ENCODE assay signal across 19 cellular contexts in the genomic region with DNA sequence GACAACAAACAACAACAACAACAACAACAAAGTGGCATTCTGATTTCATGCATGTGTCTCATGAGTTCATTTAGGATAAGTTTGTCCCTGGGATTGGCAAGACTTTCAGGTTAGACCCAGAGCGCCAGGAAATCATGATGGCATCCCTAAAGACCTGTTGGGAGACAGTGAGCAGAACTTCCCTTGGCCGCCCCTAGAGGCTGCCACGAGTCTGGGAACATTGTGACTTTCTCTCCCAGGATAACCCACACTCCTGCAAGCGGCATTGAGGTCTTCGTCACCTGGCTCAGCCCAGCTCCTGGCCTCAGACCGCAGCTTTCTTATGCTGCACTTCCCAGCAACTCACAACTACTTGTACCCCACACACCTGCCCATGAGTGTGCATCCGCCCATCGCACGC.
A peak's percentile ranks its signal among the peaks of the same experiment; 100 is the strongest.
DNase-seq lines count a peak whose midpoint lies in the region; ATAC-seq and TF ChIP-seq lines count a peak whose summit lies in the region.
"Had no signal": no experiment of that assay in that cellular context is flagged by ENCODE, and none has a peak within 500 bp of the region (broad histone marks: within the 10 kb centered on the region; RNA-seq: fewer than 3 reads in every experiment).

No MANE protein-coding gene starts in this region.

- H3K4me3 ChIP-seq in astrocyte of the cerebellum (ENCODE audit: low read depth, low read length) = no peak overlapping the region
- H3K4me3 ChIP-seq: cardiac muscle cell, ovary, transverse colon had no signal

- peaks cover 2% of the 10 kb centered on the region for H3K27me3 Mint-ChIP-seq in nephron progenitor cell (ENCODE audit: low read depth, poor library complexity)

- peak; percentile 22 for TF ChIP-seq CTCF in astrocyte of the cerebellum (IDR thresholded peaks at IDR 0.05; ENCODE audit: low read depth, low read length, missing control alignments)
- TF ChIP-seq CTCF in nephron progenitor cell (IDR thresholded peaks at IDR 0.05) = peak; percentile 35

- ATAC-seq in HG02588 (IDR thresholded peaks at IDR 0.05; ENCODE audit: unreplicated experiment) = no peak
- ATAC-seq: T-helper 17 cell had no signal

- no peak overlapping the region for H3K4me3 Mint-ChIP-seq in nephron progenitor cell
- H3K4me3 Mint-ChIP-seq: activated CD4-positive, alpha-beta memory T cell treated with anti-CD3 and anti-CD28 coated beads for 36 hours; T-helper 17 cell had no signal

- no peak overlapping the region for H3K27ac Mint-ChIP-seq in nephron progenitor cell
- H3K27ac Mint-ChIP-seq: activated CD4-positive, alpha-beta memory T cell treated with anti-CD3 and anti-CD28 coated beads for 36 hours; T-helper 17 cell had no signal

- peaks cover 13% of the 10 kb centered on the region for H3K36me3 Mint-ChIP-seq in nephron progenitor cell (ENCODE audit: low read depth)

- TF ChIP-seq RAD21 in Ishikawa (IDR thresholded peaks at IDR 0.05; ENCODE audit: low read depth) = peak; percentile 37

- TF ChIP-seq EP300 in Ishikawa (IDR thresholded peaks at IDR 0.05; ENCODE audit: borderline replicate concordance) = no peak

- peaks cover 14% of the 10 kb centered on the region for H3K4me1 Mint-ChIP-seq in nephron progenitor cell

- H3K9me3 Mint-ChIP-seq in nephron progenitor cell = peaks cover 23% of the 10 kb centered on the region

- DNase-seq in ELR (ENCODE audit: low read depth) (peak; percentile 4), astrocyte of the cerebellum (ENCODE audit: low read depth) (no peak), nephron progenitor cell (no peak), activated gamma-delta T cell treated with Interleukin-2 at 50 U/mL for 16 hours (no peak), activated T-cell treated with anti-CD3 and anti-CD28 coated beads for 4 hours (no peak), kidney tubule cell (ENCODE audit: low spot score) (no peak)
- DNase-seq: activated CD4-positive, alpha-beta memory T cell treated with anti-CD3 and anti-CD28 coated beads for 36 hours; activated naive CD4-positive, alpha-beta T cell treated with Interleukin-2 at 50 U/mL for 16 hours; Calu3; IMR-90; mesenchymal stem cell; NCI-H2081; ovary; stimulated activated CD4-positive, alpha-beta T cell treated with anti-CD3 and anti-CD28 coated beads, Interleukin-15, amount 100 ng/mL, for 24 hours; T-helper 17 cell; transverse colon had no signal

- in situ Hi-C loops in astrocyte of the cerebellum (cut with HindIII; ENCODE audit: low sequenced_read_pairs) = no loop called here

TF ChIP-seq in Ishikawa, 13 proteins besides CTCF, POLR2A, EP300 and RAD21:
- TF ChIP-seq TCF12 (IDR thresholded peaks at IDR 0.05; ENCODE audit: low read depth) (no peak), TAF1 (IDR thresholded peaks at IDR 0.05; ENCODE audit: low read depth) (no peak), NFIC (IDR thresholded peaks at IDR 0.05) (no peak), EGR1 (IDR thresholded peaks at IDR 0.05) (no peak), ZBTB7A (IDR thresholded peaks at IDR 0.05; ENCODE audit: low read depth) (no peak)
- TF ChIP-seq, protein P1, sequence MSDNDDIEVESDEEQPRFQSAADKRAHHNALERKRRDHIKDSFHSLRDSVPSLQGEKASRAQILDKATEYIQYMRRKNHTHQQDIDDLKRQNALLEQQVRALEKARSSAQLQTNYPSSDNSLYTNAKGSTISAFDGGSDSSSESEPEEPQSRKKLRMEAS (IDR thresholded peaks at IDR 0.05) = no peak
- TF ChIP-seq, protein P2, sequence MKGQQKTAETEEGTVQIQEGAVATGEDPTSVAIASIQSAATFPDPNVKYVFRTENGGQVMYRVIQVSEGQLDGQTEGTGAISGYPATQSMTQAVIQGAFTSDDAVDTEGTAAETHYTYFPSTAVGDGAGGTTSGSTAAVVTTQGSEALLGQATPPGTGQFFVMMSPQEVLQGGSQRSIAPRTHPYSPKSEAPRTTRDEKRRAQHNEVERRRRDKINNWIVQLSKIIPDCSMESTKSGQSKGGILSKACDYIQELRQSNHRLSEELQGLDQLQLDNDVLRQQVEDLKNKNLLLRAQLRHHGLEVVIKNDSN (IDR thresholded peaks at IDR 0.05) = no peak
